ENCODE assay signal across 8 cellular contexts in the genomic region with DNA sequence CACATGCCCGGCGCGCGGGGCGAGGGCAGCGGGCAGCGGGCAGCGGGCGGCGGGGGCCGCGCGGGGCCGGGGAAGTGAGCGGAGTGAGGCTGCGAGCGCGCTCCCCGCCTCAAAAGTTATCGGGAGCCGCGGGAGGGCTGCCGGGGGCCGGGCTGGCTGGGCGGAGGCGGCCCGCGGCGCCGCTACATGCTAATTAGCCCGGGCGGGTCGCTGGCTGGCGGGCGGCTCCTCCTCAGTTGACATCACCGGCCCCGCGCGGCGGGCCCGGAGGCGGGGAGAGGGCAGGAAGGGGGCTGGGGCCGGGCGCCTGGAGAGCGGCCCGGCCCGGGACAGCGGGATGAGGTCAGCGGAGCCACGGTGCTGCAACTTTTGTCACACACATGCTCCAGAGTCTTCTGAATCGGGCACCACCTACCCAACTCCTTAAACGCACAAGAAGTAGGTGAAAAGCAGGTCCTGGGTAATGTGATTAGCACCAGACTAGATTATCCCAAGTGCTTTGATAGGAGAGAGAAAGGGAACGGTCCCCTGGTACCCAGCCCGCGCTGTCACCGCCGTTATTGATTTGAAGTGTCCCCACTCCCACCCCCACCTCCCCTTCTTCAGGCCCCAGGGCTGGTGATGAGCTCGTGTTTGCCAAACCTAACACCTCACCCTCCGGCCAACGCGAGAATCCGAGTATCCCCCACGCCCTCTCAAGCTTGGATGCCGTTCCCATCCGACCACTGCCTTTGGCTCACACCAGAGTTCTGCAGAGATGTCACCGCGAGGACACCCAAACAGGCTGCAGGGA. TPM values are rescaled to one million over a fixed set of nuclear protein-coding genes. Genes with fewer than 3 reads are reported as not detected.
DNase-seq lines count a peak whose midpoint lies in the region; ATAC-seq, FAIRE-seq and TF ChIP-seq lines count a peak whose summit lies in the region.

HEG1 (minus strand) TSS at position 85 of the 793 bp plus-strand sequence. CDS start 107 bp downstream, outside the sequence.

- H3K4me1 Mint-ChIP-seq in activated T-helper 1 cell treated with anti-CD3 and anti-CD28 coated beads, Interleukin-12 subunit alpha, Interleukin-12 subunit beta, Interleukin-2, Interleukin-4 antibody, amounts not matched to agents 30 ng/mL and 10 ng/mL and 1 ng/mL, durations not matched to agents 14 hours and 24 hours and 36 hours (ENCODE audit: low read depth) = peaks cover 38% of the 10 kb centered on the region
- H3K4me1 Mint-ChIP-seq in natural killer cell = peaks cover 41 to 44% of the 10 kb centered on the region in 2 donors

- TF ChIP-seq POLR2A in A549 (IDR thresholded peaks at IDR 0.05; ENCODE audit: low read length) (no peak), GM18526 (IDR thresholded peaks at IDR 0.05; ENCODE audit: extremely low read depth, insufficient read length) (peak; percentile 31)

- intact Hi-C loops in OCI-LY7 (cut with micrococcal nuclease; ENCODE audit: unreplicated experiment) = loop anchor here (10.0 kb wide), 1 partner anchor 539 kb away; the partner anchor contains the start of gene OSBPL11
- intact Hi-C loops in activated T-helper 1 cell treated with anti-CD3 and anti-CD28 coated beads, Interleukin-12 subunit alpha, Interleukin-12 subunit beta, Interleukin-2, Interleukin-4 antibody, amounts not matched to agents 30 ng/mL and 10 ng/mL and 1 ng/mL, durations not matched to agents 14 hours and 24 hours and 36 hours (cut with micrococcal nuclease) = loop anchor here (1.0 to 2.0 kb wide), 6 partner anchors 21 to 539 kb away; partner anchors contain the start of genes OSBPL11 and ZNF148
- intact Hi-C loops in natural killer cell (cut with micrococcal nuclease) = loop anchor here (1.0 to 2.0 kb wide), 3 partner anchors 37 to 63 kb away; no protein-coding TSS in a partner anchor

- CTCF ChIA-PET in A549 (lab: Yijun Ruan, JAX) (interaction anchor here (0.6 to 1.1 kb wide), 3 partner anchors 50 to 120 kb away, joined by 3 to 4 read pairs (median 4); no protein-coding TSS in a partner anchor), OCI-LY7 (lab: Charles Lee; ENCODE audit: unreplicated experiment) (no interaction called here)

- peak; percentile 79 to 86 for ATAC-seq in A549
- peak; percentile 62 for ATAC-seq in HG03108 (IDR thresholded peaks at IDR 0.05; ENCODE audit: unreplicated experiment)
- ATAC-seq in natural killer cell = peak; percentile 66 to 77 (median 74)

- TF ChIP-seq RAD21 in A549 (conservative IDR thresholded peaks at IDR 0.05 in 1 of 2, IDR thresholded peaks at IDR 0.05 in 1 of 2) = no peak

- WGBS in A549 (ENCODE audit: missing lambda C conversion rate) = 9% methylated on average over 15 of the region's 67 CpGs

- no peaks in the 10 kb centered on the region for H3K9me2 ChIP-seq in OCI-LY7 (ENCODE audit: insufficient read depth, low read length)

- H3K4me2 ChIP-seq in A549 = peak within 1 kb of the TSS; percentile 99
- H3K4me2 ChIP-seq in OCI-LY7 (ENCODE audit: low read length) = peak within 1 kb of the TSS; percentile 84

- no peaks in the 10 kb centered on the region for H3K79me2 ChIP-seq in OCI-LY7 (ENCODE audit: insufficient read depth, low read depth, low read length)

- FAIRE-seq in A549 (lab: Jason Lieb, UNC) = no peak

- no peaks in the 10 kb centered on the region for H3K9me3 Mint-ChIP-seq in activated T-helper 1 cell treated with anti-CD3 and anti-CD28 coated beads, Interleukin-12 subunit alpha, Interleukin-12 subunit beta, Interleukin-2, Interleukin-4 antibody, amounts not matched to agents 30 ng/mL and 10 ng/mL and 1 ng/mL, durations not matched to agents 14 hours and 24 hours and 36 hours
- no peaks in the 10 kb centered on the region for H3K9me3 Mint-ChIP-seq in natural killer cell

- POLR2A ChIA-PET in A549 (lab: Yijun Ruan, JAX) = interaction anchor here (0.6 to 0.7 kb wide), 2 partner anchors 94 to 217 kb away, joined by 3 to 4 read pairs; no protein-coding TSS in a partner anchor
- POLR2A ChIA-PET in OCI-LY7 (lab: Charles Lee) = interaction anchor here (0.6 kb wide), 1 partner anchor 18 kb away, joined by 3 read pairs; no protein-coding TSS in a partner anchor

- peaks cover 18% of the 10 kb centered on the region for H3K27me3 Mint-ChIP-seq in activated T-helper 1 cell treated with anti-CD3 and anti-CD28 coated beads, Interleukin-12 subunit alpha, Interleukin-12 subunit beta, Interleukin-2, Interleukin-4 antibody, amounts not matched to agents 30 ng/mL and 10 ng/mL and 1 ng/mL, durations not matched to agents 14 hours and 24 hours and 36 hours (ENCODE audit: insufficient read depth)
- H3K27me3 Mint-ChIP-seq in natural killer cell (ENCODE audit: low read depth in 2 of 2) = peaks cover 11 to 12% of the 10 kb centered on the region in 2 donors

- peak within 1 kb of the TSS; percentile 87 for H3K27ac Mint-ChIP-seq in activated T-helper 1 cell treated with anti-CD3 and anti-CD28 coated beads, Interleukin-12 subunit alpha, Interleukin-12 subunit beta, Interleukin-2, Interleukin-4 antibody, amounts not matched to agents 30 ng/mL and 10 ng/mL and 1 ng/mL, durations not matched to agents 14 hours and 24 hours and 36 hours
- peak within 1 kb of the TSS; percentile 96 for H3K27ac Mint-ChIP-seq in natural killer cell

- no peaks in the 10 kb centered on the region for H3K36me3 ChIP-seq in OCI-LY7 (ENCODE audit: insufficient read depth, low read length)

- no peak for TF ChIP-seq EP300 in A549 (IDR thresholded peaks at IDR 0.05)

- H3K27ac ChIP-seq in A549 (peak within 1 kb of the TSS; percentile 83 to 89), OCI-LY7 (ENCODE audit: low read depth, low read length, poor library complexity, severe bottlenecking) (no peak within 1 kb of the TSS)

- peaks cover 16% of the 10 kb centered on the region for H3K36me3 Mint-ChIP-seq in activated T-helper 1 cell treated with anti-CD3 and anti-CD28 coated beads, Interleukin-12 subunit alpha, Interleukin-12 subunit beta, Interleukin-2, Interleukin-4 antibody, amounts not matched to agents 30 ng/mL and 10 ng/mL and 1 ng/mL, durations not matched to agents 14 hours and 24 hours and 36 hours (ENCODE audit: low read depth)
- H3K36me3 Mint-ChIP-seq in natural killer cell = no peaks in the 10 kb centered on the region

- H3K9me3 ChIP-seq in A549 (no peaks in the 10 kb centered on the region), OCI-LY7 (ENCODE audit: low read length) (no peaks in the 10 kb centered on the region)

- TF ChIP-seq CTCF in A549 (IDR thresholded peaks at IDR 0.05) (no peak), OCI-LY7 (conservative IDR thresholded peaks at IDR 0.05; ENCODE audit: low read length) (no peak), natural killer cell (IDR thresholded peaks at IDR 0.05) (no peak)

- H3K4me1 ChIP-seq in A549 (peaks cover 54% of the 10 kb centered on the region), OCI-LY7 (ENCODE audit: insufficient read depth, low read length, poor library complexity, severe bottlenecking) (peaks cover 20% of the 10 kb centered on the region)

- peak within 1 kb of the TSS; percentile 97 for H3K4me3 Mint-ChIP-seq in activated T-helper 1 cell treated with anti-CD3 and anti-CD28 coated beads, Interleukin-12 subunit alpha, Interleukin-12 subunit beta, Interleukin-2, Interleukin-4 antibody, amounts not matched to agents 30 ng/mL and 10 ng/mL and 1 ng/mL, durations not matched to agents 14 hours and 24 hours and 36 hours
- peak within 1 kb of the TSS; percentile 97 for H3K4me3 Mint-ChIP-seq in natural killer cell

- H3K4me3 ChIP-seq in A549 (peak within 1 kb of the TSS; percentile 81), OCI-LY7 (ENCODE audit: low read depth, low read length, poor library complexity, severe bottlenecking) (peak within 1 kb of the TSS; percentile 80)

- DNase-seq in A549 (ENCODE audit: low read depth in 1 of 2, low spot score in 1 of 2) = peak; percentile 51 to 71
- DNase-seq in OCI-LY7 (ENCODE audit: low spot score) = peak; percentile 58
- peak; percentile 77 for DNase-seq in activated T-helper 1 cell treated with anti-CD3 and anti-CD28 coated beads, Interleukin-12 subunit alpha, Interleukin-12 subunit beta, Interleukin-2, Interleukin-4 antibody, amounts not matched to agents 30 ng/mL and 10 ng/mL and 1 ng/mL, durations not matched to agents 14 hours and 24 hours and 36 hours (ENCODE audit: low spot score)
- peak; percentile 89 for DNase-seq in fibroblast of gingiva (ENCODE audit: low read depth)
- DNase-seq in natural killer cell = peak; percentile 74
- DNase-seq in stimulated activated naive CD4-positive, alpha-beta T cell (lab: John Stamatoyannopoulos, UW) = peak; percentile 53 to 69 (median 62)

- H2AFZ ChIP-seq in OCI-LY7 (ENCODE audit: low read length) = peak within 1 kb of the TSS; percentile 76

- no peaks in the 10 kb centered on the region; the same call in 1 of the 2 replicates for H4K20me1 ChIP-seq in OCI-LY7 (ENCODE audit: insufficient read depth, low read length)

- no TSS peak for BruUV-seq in OCI-LY7 (replicated peaks; lab: Mats Ljungman, UMichigan)

TF ChIP-seq in A549, 52 proteins besides CTCF, POLR2A, EP300 and RAD21:
- no peak for TF ChIP-seq RCOR1 (IDR thresholded peaks at IDR 0.05; ENCODE audit: low read depth, low read length)

RNA-seq across cellular contexts. Expression of gene HEG1, which starts in this region (rescaled TPM):
- polyA plus RNA-seq in A549 (2011; rRNA removed) = 5.4 and 7.9 TPM in 2 replicates
- 2.7 and 3.8 TPM in 2 replicates for polyA plus RNA-seq in A549 (2012; cell fraction: cytosol; rRNA removed)
- polyA plus RNA-seq in A549 (2012; cell fraction: nucleus; rRNA removed) = 4.4 and 5.4 TPM in 2 replicates
- 5.6 to 6.6 TPM (median 5.9 TPM) in 3 replicates for polyA plus RNA-seq in A549 (2017; fragmentation: RNase III; extraction: RNeasy Plus Mini Kit Qiagen cat#74134 plus additional on column Dnase treatment)
- polyA minus RNA-seq in A549 (2011; rRNA and poly(A)+ RNA removed) = 8.3 and 13.1 TPM in 2 replicates
- 2.4 and 5.7 TPM in 2 replicates for total RNA-seq in OCI-LY7 (2014; rRNA removed; shearing (Covaris generic))
- total RNA-seq in OCI-LY7 (2022) = 4.9 and 6.0 TPM in 2 replicates
- 43.7 and 45.1 TPM in 2 replicates for total RNA-seq in activated T-helper 1 cell treated with anti-CD3 and anti-CD28 coated beads, Interleukin-12 subunit alpha, Interleukin-12 subunit beta, Interleukin-2, Interleukin-4 antibody, amounts not matched to agents 30 ng/mL and 10 ng/mL and 1 ng/mL, durations not matched to agents 14 hours and 24 hours and 36 hours
- 10 to 100 TPM; 52.1 to 83.5 (median 68.1) TPM for total RNA-seq in natural killer cell
